7 cellular contexts compared by ENCODE assay signal in the genomic region with DNA sequence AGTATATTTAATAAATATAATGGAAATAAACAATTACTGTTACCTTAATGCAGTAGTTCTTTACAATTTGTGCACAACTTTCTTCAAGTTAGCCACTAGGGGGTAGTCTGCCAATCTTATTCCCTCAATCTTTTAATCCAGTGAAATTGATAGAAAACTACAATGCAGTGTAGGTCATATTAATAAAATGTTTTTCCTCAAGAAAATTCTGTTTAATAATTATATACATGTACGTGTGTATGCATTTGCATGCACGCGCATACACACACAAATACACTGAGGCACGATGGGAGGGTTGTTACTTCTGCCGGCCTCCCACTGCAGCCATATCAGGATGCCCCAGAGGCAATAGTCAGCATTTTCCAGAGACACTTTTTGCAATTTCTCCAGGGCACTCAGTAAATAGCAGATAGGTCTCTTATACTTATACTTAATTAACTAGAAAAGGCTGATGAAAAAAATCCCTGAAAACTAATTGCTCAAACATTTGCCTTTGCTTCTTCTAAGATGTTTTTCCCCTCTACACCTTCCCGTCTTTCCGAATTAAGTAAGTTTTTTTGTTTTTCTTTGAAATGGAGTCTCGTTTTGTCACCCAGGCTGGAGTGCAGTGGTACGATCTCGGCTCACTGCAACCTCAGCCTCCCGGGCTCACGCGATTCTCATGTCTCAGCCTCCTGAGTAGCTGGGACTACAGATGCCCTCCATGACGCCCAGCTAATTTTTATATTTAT. TPM values are rescaled to one million over a fixed set of nuclear protein-coding genes. Genes with fewer than 3 reads are reported as not detected.
DNase-seq lines count a peak whose midpoint lies in the region; ATAC-seq, FAIRE-seq and TF ChIP-seq lines count a peak whose summit lies in the region.

No MANE protein-coding gene starts in this region.

- peaks cover 8% of the 10 kb centered on the region; the same call in 1 of the 2 replicates for H3K9me3 ChIP-seq in MG63

- peak; percentile 54 for TF ChIP-seq CTCF in NB4 (IDR thresholded peaks at IDR 0.05; ENCODE audit: low read depth, low read length)
- TF ChIP-seq CTCF in progenitor cell of endocrine pancreas (IDR thresholded peaks at IDR 0.05; ENCODE audit: unreplicated experiment): peak; percentile 68

- H3K4me3 Mint-ChIP-seq in progenitor cell of endocrine pancreas (ENCODE audit: low read depth): no peak overlapping the region

- no peaks in the 10 kb centered on the region for H3K36me3 ChIP-seq in MG63

- ATAC-seq in HG03045 (IDR thresholded peaks at IDR 0.05; ENCODE audit: unreplicated experiment): no peak

- TF ChIP-seq POLR2A in NB4 (IDR thresholded peaks at IDR 0.05; ENCODE audit: extremely low read depth, insufficient read length): no peak

- in situ Hi-C loops in G401 (cut with HindIII; ENCODE audit: low sequenced_read_pairs): no loop called here

- DNase-seq in G401 (ENCODE audit: low spot score) (peak; percentile 30), NB4 (ENCODE audit: low read depth) (peak; percentile 45), progenitor cell of endocrine pancreas (ENCODE audit: low spot score, unreplicated experiment) (no peak), MG63 (no peak), middle frontal gyrus (ENCODE audit: extremely low spot score, low spot score) (no peak)

- H3K36me3 Mint-ChIP-seq in progenitor cell of endocrine pancreas (ENCODE audit: insufficient read depth): peaks cover 10% of the 10 kb centered on the region

- H3K27ac Mint-ChIP-seq in progenitor cell of endocrine pancreas: no peak overlapping the region

- H3K9me3 Mint-ChIP-seq in progenitor cell of endocrine pancreas (ENCODE audit: low read depth): peaks cover 8% of the 10 kb centered on the region

- H3K4me3 ChIP-seq in NB4 (ENCODE audit: low read depth, low read length) (no peak overlapping the region), MG63 (no peak overlapping the region)

- no peaks in the 10 kb centered on the region for H3K27me3 Mint-ChIP-seq in progenitor cell of endocrine pancreas

- H3K27me3 ChIP-seq in MG63: peaks cover 10% of the 10 kb centered on the region

- FAIRE-seq in colon (lab: Jason Lieb, UNC): peak; percentile 18

- H3K4me1 Mint-ChIP-seq in progenitor cell of endocrine pancreas (ENCODE audit: low read depth): peaks cover 22% of the 10 kb centered on the region

RNA-seq across cellular contexts. Expression of gene GAB2, which starts 3.1 kb away (rescaled TPM):
- total RNA-seq in G401 (2014; rRNA removed; shearing (Covaris generic)): 11.7 and 13.9 TPM in 2 replicates
- 33.6 and 37.6 TPM in 2 replicates for total RNA-seq in progenitor cell of endocrine pancreas
- under 0.01 and 0.54 TPM in 2 replicates for total RNA-seq in MG63 (2014; rRNA removed; shearing (Covaris generic); ENCODE audit: low replicate concordance)

Comparison
In these comparisons a context has a peak if more than half of its experiments do, and no peak if none do; other contexts are left out.
1. DNase-seq: peak in G401 (single experiment) and NB4 (single experiment); none in progenitor cell of endocrine pancreas (single experiment), MG63 (single experiment) and middle frontal gyrus (single experiment).